ENCODE assay signal across 13 cellular contexts in genomic region chr13:99063178-99063577, GRCh38.
DNase-seq lines count a peak whose midpoint lies in the region; ATAC-seq, FAIRE-seq and TF ChIP-seq lines count a peak whose summit lies in the region.
"Had no signal": no experiment of that assay in that cellular context is flagged by ENCODE, and none has a peak within 500 bp of the region (broad histone marks: within the 10 kb centered on the region; RNA-seq: fewer than 3 reads in every experiment).

No MANE protein-coding gene starts in this region.

- H3K27ac ChIP-seq in VCaP = peak overlapping the region; percentile 29
- peak overlapping the region; percentile 70 to 85 (median 81) for H3K27ac ChIP-seq in gastroesophageal sphincter
- peak overlapping the region; percentile 24 to 44 (median 38) for H3K27ac ChIP-seq in gastrocnemius medialis

- H3K4me1 ChIP-seq in gastroesophageal sphincter (peaks cover 12 to 99% (median 39%) of the 10 kb centered on the region in 3 donors), gastrocnemius medialis (peaks cover 0 to 4% of the 10 kb centered on the region in 2 donors)
- H3K4me1 ChIP-seq: testis had no signal

- no peak for DNase-seq in H54 (ENCODE audit: insufficient read length, low spot score)
- DNase-seq in gastrocnemius medialis = no peak
- no peak for DNase-seq in MV-4-11 (lab: John Stamatoyannopoulos, UW)
- DNase-seq: activated gamma-delta T cell treated with Interleukin-2 at 50 U/mL for 16 hours; effector memory CD4-positive, alpha-beta T cell; NCI-H510A; testis had no signal

- no peak overlapping the region for H3K4me3 ChIP-seq in gastroesophageal sphincter
- H3K4me3 ChIP-seq in gastrocnemius medialis = no peak overlapping the region
- H3K4me3 ChIP-seq: testis had no signal

- no peak for TF ChIP-seq POLR2A in H54 (IDR thresholded peaks at IDR 0.05; ENCODE audit: low read depth, low read length)
- TF ChIP-seq POLR2A in gastroesophageal sphincter (IDR thresholded peaks at IDR 0.05) = no peak
- no peak for TF ChIP-seq POLR2A in gastrocnemius medialis (IDR thresholded peaks at IDR 0.05)

- in situ Hi-C loops in gastrocnemius medialis (cut with MboI; ENCODE audit: low sequenced_read_pairs in 4 of 4) = no loop called here

- TF ChIP-seq CTCF in VCaP (conservative IDR thresholded peaks at IDR 0.05) (no peak), gastroesophageal sphincter (IDR thresholded peaks at IDR 0.05) (no peak), gastrocnemius medialis (IDR thresholded peaks at IDR 0.05 in 4 of 5, conservative IDR thresholded peaks at IDR 0.05 in 1 of 5) (no peak)

- no peaks in the 10 kb centered on the region for H3K36me3 ChIP-seq in gastroesophageal sphincter
- no peaks in the 10 kb centered on the region for H3K36me3 ChIP-seq in gastrocnemius medialis

- TF ChIP-seq EP300 in gastroesophageal sphincter (IDR thresholded peaks at IDR 0.05) = no peak

- ATAC-seq in gastroesophageal sphincter = no peak
- no peak for ATAC-seq in gastrocnemius medialis
- ATAC-seq in HG02642 (IDR thresholded peaks at IDR 0.05; ENCODE audit: poor library complexity, unreplicated experiment) = no peak
- ATAC-seq in activated CD4-positive, CD25-positive, alpha-beta regulatory T cell treated with anti-CD3 and anti-CD28 coated beads, Interleukin-2, amount 50 U/mL, for 24 hours = no peak
- no peak for ATAC-seq in HG03108 (IDR thresholded peaks at IDR 0.05; ENCODE audit: unreplicated experiment)

- 67 to 73% methylated on average over 4 to 7 of the region's 8 CpGs for WGBS in gastroesophageal sphincter (ENCODE audit: low coverage in 1 of 2), 2 donors

- FAIRE-seq in H54 (lab: Jason Lieb, UNC) = peak; percentile 55

- H3K27me3 ChIP-seq in gastroesophageal sphincter = no peaks in the 10 kb centered on the region
- H3K27me3 ChIP-seq in gastrocnemius medialis = no peaks in the 10 kb centered on the region
- H3K27me3 ChIP-seq: foreskin keratinocyte, testis had no signal

- intact Hi-C loops in gastrocnemius medialis (cut with DNase I; ENCODE audit: low total_unique reads) = no loop called here

- H3K9me3 ChIP-seq in gastroesophageal sphincter (no peaks in the 10 kb centered on the region), gastrocnemius medialis (no peaks in the 10 kb centered on the region)
- H3K9me3 ChIP-seq: testis had no signal

Comparison
In these comparisons a context has a peak if more than half of its experiments do, and no peak if none do; other contexts are left out.
1. H3K27ac ChIP-seq: peak in every context shown above with its lines; median percentile 81 in gastroesophageal sphincter; 38 in gastrocnemius medialis; 29 in VCaP.